Comparison of ENCODE assay signal across 8 cellular contexts in the genomic region with DNA sequence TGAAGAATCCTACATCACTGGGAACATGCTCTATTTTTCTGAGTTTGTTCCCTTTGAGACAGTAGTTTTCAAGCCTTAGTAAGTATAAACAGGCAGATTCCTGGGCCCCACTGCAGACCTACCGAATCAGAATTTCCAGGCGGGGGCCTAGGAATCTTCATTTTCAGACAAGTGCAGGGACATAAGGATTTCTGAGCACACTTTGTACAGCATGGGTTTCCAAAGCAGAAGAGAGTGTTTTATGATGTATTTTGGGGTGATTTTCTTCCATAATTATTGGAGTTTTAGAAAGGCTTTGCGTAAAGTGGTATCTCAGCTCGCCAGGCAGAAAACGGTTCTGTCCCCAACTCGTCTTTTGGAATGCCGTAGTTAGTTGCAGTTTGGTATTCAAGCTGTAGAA. TPM values are rescaled to one million over a fixed set of nuclear protein-coding genes. Genes with fewer than 3 reads are reported as not detected.
DNase-seq lines count a peak whose midpoint lies in the region; ATAC-seq, FAIRE-seq and TF ChIP-seq lines count a peak whose summit lies in the region.
"Not testable (repeated sequence)": the region's sequence is repeated elsewhere in the genome, so short reads cannot be mapped to it uniquely, and the experiment has no call there.

No MANE protein-coding gene starts in this region.

- H2AFZ ChIP-seq in Karpas-422 (ENCODE audit: low read length); H1 (ENCODE audit: low read length); neural cell (ENCODE audit: low read depth, low read length): not testable (repeated sequence)

- 63% methylated on average over 6 of the region's 7 CpGs; no CpG with 5 or more reads in 1 of the 2 experiments for WGBS in H1 (ENCODE audit: extremely low coverage in 1 of 2, insufficient coverage in 1 of 2, insufficient read length in 1 of 2, insufficient replicate concordance in 2 of 2, low coverage in 1 of 2, low lambda C conversion rate in 2 of 2, missing lambda C conversion rate in 1 of 2), 2 experiments

- TF ChIP-seq POLR2A in H1 (IDR thresholded peaks at IDR 0.05; ENCODE audit: control extremely low read depth in 1 of 2, low read depth in 2 of 2, low read length in 2 of 2) = not testable (repeated sequence)

- H3K27ac ChIP-seq in DOHH2 (ENCODE audit: low read depth, low read length); Karpas-422 (ENCODE audit: low read length); H1 (ENCODE audit: low read depth, low read length); iPS-20b (ENCODE audit: low read length); neural cell (ENCODE audit: low read length); thoracic aorta: not testable (repeated sequence)

- not testable (repeated sequence) for H3K9me3 ChIP-seq in DOHH2 (ENCODE audit: control insufficient read depth, insufficient read depth, low read length); Karpas-422 (ENCODE audit: low read length); T-helper 17 cell (ENCODE audit: control insufficient read depth, low read length, poor library complexity, severe bottlenecking); H1 (ENCODE audit: insufficient read depth in 2 of 2, low read depth in 1 of 2, low read length in 1 of 2); iPS-20b (ENCODE audit: insufficient read depth, low read depth, low read length); neural cell (ENCODE audit: low read length); thoracic aorta

- not testable (repeated sequence) for H2BK12ac ChIP-seq in H1 (ENCODE audit: low read depth, low read length)

- peaks cover 25% of the 10 kb centered on the region for H3K4me1 ChIP-seq in DOHH2 (ENCODE audit: control insufficient read depth, low read length)
- peaks cover 34% of the 10 kb centered on the region for H3K4me1 ChIP-seq in Karpas-422 (ENCODE audit: low read length)
- not testable (repeated sequence) for H3K4me1 ChIP-seq in H1 (replicated peaks in 1 of 4; ENCODE audit: control insufficient read depth in 3 of 4, insufficient read depth in 4 of 4, low read length in 3 of 4); iPS-20b (ENCODE audit: insufficient read depth, low read length)
- peaks cover 28 to 31% of the 10 kb centered on the region in 2 donors for H3K4me1 ChIP-seq in thoracic aorta (ENCODE audit: control insufficient read depth in 1 of 2, low read depth in 2 of 2)

- H3K36me3 ChIP-seq in DOHH2 (ENCODE audit: control insufficient read depth, low read length) = peaks cover 34% of the 10 kb centered on the region
- peaks cover 32% of the 10 kb centered on the region for H3K36me3 ChIP-seq in Karpas-422 (ENCODE audit: insufficient read depth, low read length)
- H3K36me3 ChIP-seq in H1 (ENCODE audit: control insufficient read depth in 2 of 4, insufficient read depth in 4 of 4, low read length in 3 of 4) = peaks cover 0 to 24% (median 0%) of the 10 kb centered on the region in 4 experiments; a peak in 3 of 8 replicates
- H3K36me3 ChIP-seq in iPS-20b (ENCODE audit: insufficient read depth, low read depth, low read length) = peaks cover 27% of the 10 kb centered on the region
- not testable (repeated sequence) for H3K36me3 ChIP-seq in neural cell (ENCODE audit: insufficient read depth, low read length); thoracic aorta

- not testable (repeated sequence) for H3K23ac ChIP-seq in H1 (ENCODE audit: insufficient read length)

- peaks cover 17% of the 10 kb centered on the region; the same call in 1 of the 2 replicates for H4K20me1 ChIP-seq in DOHH2 (ENCODE audit: control insufficient read depth, insufficient read depth, low read depth, low read length)
- not testable (repeated sequence) for H4K20me1 ChIP-seq in Karpas-422 (ENCODE audit: insufficient read depth, low read depth, low read length); H1 (replicated peaks in 1 of 2; ENCODE audit: control insufficient read depth in 1 of 2, insufficient read depth in 2 of 2, low read length in 2 of 2); neural cell (ENCODE audit: insufficient read depth)

- ATAC-seq in T-helper 17 cell; thoracic aorta (ENCODE audit: insufficient number of reproducible peaks, low FRiP score, low read depth): not testable (repeated sequence)

- H3K18ac ChIP-seq in H1 (ENCODE audit: extremely low read depth, low read length) = not testable (repeated sequence)

- H3K9me2 ChIP-seq in DOHH2 (replicated peaks; ENCODE audit: control insufficient read depth, low read length); Karpas-422 (replicated peaks; ENCODE audit: insufficient read depth, low read length); neural cell (ENCODE audit: insufficient read depth, low read length): not testable (repeated sequence)

- FAIRE-seq in H1 (lab: Jason Lieb, UNC) = not testable (repeated sequence)

- H2AK5ac ChIP-seq in H1 (ENCODE audit: low read depth, low read length) = not testable (repeated sequence)

- H3K4me1 Mint-ChIP-seq in T-helper 17 cell = peaks cover 35% of the 10 kb centered on the region
- H3K4me1 Mint-ChIP-seq in activated naive CD8-positive, alpha-beta T cell treated with anti-CD3 and anti-CD28 coated beads for 36 hours = peaks cover 34% of the 10 kb centered on the region

- peaks cover 51% of the 10 kb centered on the region for H3K79me2 ChIP-seq in DOHH2 (ENCODE audit: control insufficient read depth, low read length)
- H3K79me2 ChIP-seq in Karpas-422 (ENCODE audit: low read length) = peaks cover 51% of the 10 kb centered on the region
- H3K79me2 ChIP-seq in H1 (ENCODE audit: control insufficient read depth in 1 of 2, insufficient read depth in 2 of 2, low read length in 2 of 2) = peaks cover 0 to 50% of the 10 kb centered on the region in 2 experiments; a peak in 3 of 4 replicates
- H3K79me2 ChIP-seq in neural cell (replicated peaks; ENCODE audit: insufficient read depth, low read length) = peaks cover 47% of the 10 kb centered on the region

- CTCF ChIA-PET in H1 (lab: Charles Lee; ENCODE audit: partially characterized antibody) = interaction anchor here (0.9 kb wide), 1 partner anchor 19 kb away, joined by 3 read pairs; no protein-coding TSS in a partner anchor

- not testable (repeated sequence) for H3K36me3 Mint-ChIP-seq in T-helper 17 cell (ENCODE audit: low read depth)
- peaks cover 26% of the 10 kb centered on the region for H3K36me3 Mint-ChIP-seq in activated naive CD8-positive, alpha-beta T cell treated with anti-CD3 and anti-CD28 coated beads for 36 hours

- H2BK120ac ChIP-seq in H1 (replicated peaks; ENCODE audit: low read depth, low read length) = not testable (repeated sequence)

- not testable (repeated sequence) for TF ChIP-seq EP300 in H1 (IDR thresholded peaks at IDR 0.05; ENCODE audit: borderline replicate concordance in 1 of 2, low read depth in 2 of 2, low read length in 2 of 2); neural cell (conservative IDR thresholded peaks at IDR 0.05; ENCODE audit: poor library complexity, severe bottlenecking)

- not testable (repeated sequence) for H3K56ac ChIP-seq in H1 (replicated peaks; ENCODE audit: insufficient read length, low read depth, low read length)

- H3F3A ChIP-seq in DOHH2 (ENCODE audit: control insufficient read depth, insufficient read depth); neural cell (ENCODE audit: insufficient read depth, low read length, poor library complexity, severe bottlenecking): not testable (repeated sequence)

- not testable (repeated sequence) for H3K79me1 ChIP-seq in H1 (ENCODE audit: low read depth, low read length)

- H3K9me3 Mint-ChIP-seq in activated naive CD8-positive, alpha-beta T cell treated with anti-CD3 and anti-CD28 coated beads for 36 hours = not testable (repeated sequence)

- peak overlapping the region; percentile 67 for H3K27ac Mint-ChIP-seq in T-helper 17 cell
- H3K27ac Mint-ChIP-seq in activated naive CD8-positive, alpha-beta T cell treated with anti-CD3 and anti-CD28 coated beads for 36 hours = peak overlapping the region; percentile 62

- not testable (repeated sequence) for TF ChIP-seq CTCF in DOHH2 (IDR thresholded peaks at IDR 0.05; ENCODE audit: low read depth, low read length, poor library complexity, severe bottlenecking); H1 (IDR thresholded peaks at IDR 0.05; ENCODE audit: control extremely low read depth in 1 of 3, insufficient read depth in 1 of 3, low read depth in 1 of 3, low read length in 3 of 3); neural cell (IDR thresholded peaks at IDR 0.05; ENCODE audit: poor library complexity, severe bottlenecking); thoracic aorta (IDR thresholded peaks at IDR 0.05)

- H2BK20ac ChIP-seq in H1 (ENCODE audit: low read length) = not testable (repeated sequence)

- POLR2A ChIA-PET in H1 (lab: Charles Lee; ENCODE audit: partially characterized antibody) = interaction anchor here (2.4 kb wide), 1 partner anchor 17 kb away, joined by 5 read pairs; no protein-coding TSS in a partner anchor

- H4K5ac ChIP-seq in H1 (ENCODE audit: insufficient read length, low read depth, low read length) = not testable (repeated sequence)

- peak overlapping the region; percentile 73 for H3K4me3 Mint-ChIP-seq in T-helper 17 cell
- peak overlapping the region; percentile 81 for H3K4me3 Mint-ChIP-seq in activated naive CD8-positive, alpha-beta T cell treated with anti-CD3 and anti-CD28 coated beads for 36 hours

- H3K14ac ChIP-seq in H1 (ENCODE audit: insufficient read length) = not testable (repeated sequence)

- H3K23me2 ChIP-seq in H1 (ENCODE audit: low read depth, low read length) = not testable (repeated sequence)

- not testable (repeated sequence) for H3K27me3 Mint-ChIP-seq in T-helper 17 cell; activated naive CD8-positive, alpha-beta T cell treated with anti-CD3 and anti-CD28 coated beads for 36 hours

- not testable (repeated sequence) for H4K91ac ChIP-seq in H1 (replicated peaks; ENCODE audit: insufficient read length, low read length)

- H3K27me3 ChIP-seq in DOHH2 (ENCODE audit: control insufficient read depth, low read length); Karpas-422 (ENCODE audit: low read length); H1 (replicated peaks in 1 of 4; ENCODE audit: control insufficient read depth in 3 of 4, extremely low read depth in 1 of 4, insufficient read depth in 3 of 4, low read length in 3 of 4); iPS-20b (ENCODE audit: insufficient read depth, low read length); neural cell (ENCODE audit: insufficient read depth, low read depth, low read length); thoracic aorta (replicated peaks; ENCODE audit: insufficient read depth): not testable (repeated sequence)

- not testable (repeated sequence) for H4K8ac ChIP-seq in H1 (ENCODE audit: extremely low read depth, insufficient read depth, low read length)

- H3K4me2 ChIP-seq in DOHH2 (ENCODE audit: low read length) (peak overlapping the region; percentile 18), Karpas-422 (ENCODE audit: low read depth, low read length, poor library complexity, severe bottlenecking) (peak overlapping the region; percentile 71), H1 (ENCODE audit: insufficient read depth in 1 of 2, low read depth in 2 of 2, low read length in 2 of 2) (peak overlapping the region; percentile 23 to 38; a peak in 1 of 4 replicates), neural cell (ENCODE audit: low read length) (peak overlapping the region; percentile 49)

- not testable (repeated sequence) for H2BK5ac ChIP-seq in H1 (ENCODE audit: low read depth, low read length)

- DNase-seq in Karpas-422; T-helper 17 cell; activated naive CD8-positive, alpha-beta T cell treated with anti-CD3 and anti-CD28 coated beads for 36 hours; H1 (ENCODE audit: low read depth in 1 of 2, low spot score in 2 of 2); thoracic aorta (ENCODE audit: low spot score): not testable (repeated sequence)

- H2BK15ac ChIP-seq in H1 (ENCODE audit: low read length) = not testable (repeated sequence)

- TF ChIP-seq RAD21 in H1 (IDR thresholded peaks at IDR 0.05 in 1 of 2, conservative IDR thresholded peaks at IDR 0.05 in 1 of 2; ENCODE audit: low read depth in 2 of 2, low read length in 2 of 2); neural cell (conservative IDR thresholded peaks at IDR 0.05): not testable (repeated sequence)

- H3K4me3 ChIP-seq in DOHH2 (ENCODE audit: low read length) (peak overlapping the region; percentile 50), Karpas-422 (ENCODE audit: low read length) (peak overlapping the region; percentile 61), H1 (ENCODE audit: extremely low read depth in 1 of 4, insufficient read depth in 2 of 4, low read depth in 3 of 4, low read length in 4 of 4) (peak overlapping the region in 3 of 4 experiments; percentile 8 to 35 (median 8); a peak in 3 of 8 replicates), iPS-20b (ENCODE audit: low read length) (peak overlapping the region; percentile 47; the same call in 1 of the 2 replicates), neural cell (ENCODE audit: low read length) (peak overlapping the region; percentile 58), thoracic aorta (peak overlapping the region; percentile 23)

- peak overlapping the region; percentile 23 for H3K9ac ChIP-seq in Karpas-422 (ENCODE audit: low read length)
- not testable (repeated sequence) for H3K9ac ChIP-seq in H1 (replicated peaks in 1 of 4; ENCODE audit: extremely low read depth in 1 of 4, low read depth in 3 of 4, low read length in 3 of 4); neural cell (ENCODE audit: low read length)
- H3K9ac ChIP-seq in iPS-20b (ENCODE audit: low read depth, low read length) = peak overlapping the region; percentile 3; the same call in 1 of the 2 replicates

- H3K4ac ChIP-seq in H1 (replicated peaks; ENCODE audit: insufficient read length, low read depth, low read length) = not testable (repeated sequence)

RNA-seq across cellular contexts. Expression of gene ZNF451, which starts 1.4 kb away (rescaled TPM):
- 48.1 and 92.3 TPM in 2 replicates for total RNA-seq in Karpas-422 (2014; rRNA removed; shearing (Covaris generic); ENCODE audit: low replicate concordance)
- total RNA-seq in T-helper 17 cell (100 to 1,000 TPM; 131 to 142 TPM), thoracic aorta (10 to 100 TPM; 45.6 to 65.0 TPM)
- total RNA-seq in activated naive CD8-positive, alpha-beta T cell treated with anti-CD3 and anti-CD28 coated beads for 36 hours = 10 to 100 TPM; 47.5 to 52.3 TPM
- total RNA-seq in H1 (2021; fragmentation: NEBNext Ultra II Directional; extraction: Animal tissue kit (Norgen Biotek cat#: 25700)) = 49.4 and 56.8 TPM in 2 replicates
- polyA plus RNA-seq in H1 (2011; rRNA removed) (7.0 and 10.7 TPM in 2 replicates), neural cell (48.7 and 60.2 TPM in 2 replicates)
- 17.3 TPM for polyA plus RNA-seq in H1 (2011; cell fraction: cytosol; rRNA removed)
- polyA plus RNA-seq in H1 (2011; cell fraction: nucleus; rRNA removed) = 18.5 TPM
- 9.7 to 20.7 TPM (median 14.4 TPM) in 4 replicates for polyA plus RNA-seq in H1 (2012, experiment 1 of 2)
- 1.2 TPM for polyA plus RNA-seq in H1 (2012, experiment 2 of 2)
- 18.4 TPM for polyA plus RNA-seq in H1 (2013, experiment 1 of 2)
- 16.5 TPM for polyA plus RNA-seq in H1 (2013, experiment 2 of 2)
- polyA minus RNA-seq in H1 (2011; rRNA and poly(A)+ RNA removed) = 59.7 and 75.9 TPM in 2 replicates
- 41.0 TPM for polyA minus RNA-seq in H1 (2011; cell fraction: cytosol; rRNA and poly(A)+ RNA removed)
- 134 TPM for polyA minus RNA-seq in H1 (2011; cell fraction: nucleus; rRNA and poly(A)+ RNA removed)
- polyA minus RNA-seq in neural cell = 175 and 210 TPM in 2 replicates

RNA-seq across cellular contexts. Expression of gene KIAA1586, which starts 44.9 kb away (rescaled TPM):
- 12.3 and 12.7 TPM in 2 replicates for total RNA-seq in Karpas-422 (2014; rRNA removed; shearing (Covaris generic); ENCODE audit: low replicate concordance)
- total RNA-seq in T-helper 17 cell (10 to 100 TPM; 11.9 to 17.3 TPM), thoracic aorta (10 to 100 TPM in 1 of 2 donors, 1 to 10 TPM in 1; 2.8 to 11.2 TPM)
- 10 to 100 TPM; 15.9 to 17.1 TPM for total RNA-seq in activated naive CD8-positive, alpha-beta T cell treated with anti-CD3 and anti-CD28 coated beads for 36 hours
- 22.8 and 24.4 TPM in 2 replicates for total RNA-seq in H1 (2021; fragmentation: NEBNext Ultra II Directional; extraction: Animal tissue kit (Norgen Biotek cat#: 25700))
- polyA plus RNA-seq in H1 (2011; rRNA removed) (1.5 and 2.1 TPM in 2 replicates), neural cell (27.1 and 34.4 TPM in 2 replicates)
- 3.7 TPM for polyA plus RNA-seq in H1 (2011; cell fraction: cytosol; rRNA removed)
- polyA plus RNA-seq in H1 (2011; cell fraction: nucleus; rRNA removed) = 0.93 TPM
- 4.6 to 13.6 TPM (median 6.0 TPM) in 4 replicates for polyA plus RNA-seq in H1 (2012, experiment 1 of 2)
- polyA plus RNA-seq in H1 (2012, experiment 2 of 2) = 1.1 TPM
- 11.6 TPM for polyA plus RNA-seq in H1 (2013, experiment 1 of 2)
- polyA plus RNA-seq in H1 (2013, experiment 2 of 2) = 10.4 TPM
- polyA minus RNA-seq in H1 (2011; rRNA and poly(A)+ RNA removed) = 3.1 and 4.9 TPM in 2 replicates
- polyA minus RNA-seq in H1 (2011; cell fraction: cytosol; rRNA and poly(A)+ RNA removed) = 8.6 TPM
- 9.0 TPM for polyA minus RNA-seq in H1 (2011; cell fraction: nucleus; rRNA and poly(A)+ RNA removed)
- 103 and 111 TPM in 2 replicates for polyA minus RNA-seq in neural cell

Comparison
In these comparisons a context has a peak if more than half of its experiments do, and no peak if none do; other contexts are left out.
1. H3K4me2 ChIP-seq: peak in every context shown above with its lines; median percentile 71 in Karpas-422; 49 in neural cell; 30 in H1; 18 in DOHH2.
2. H3K4me3 ChIP-seq: peak in every context shown above with its lines; median percentile 61 in Karpas-422; 58 in neural cell; 50 in DOHH2; 47 in iPS-20b; 23 in thoracic aorta; 8 in H1.